12 cellular contexts compared by ENCODE assay signal in the genomic region with DNA sequence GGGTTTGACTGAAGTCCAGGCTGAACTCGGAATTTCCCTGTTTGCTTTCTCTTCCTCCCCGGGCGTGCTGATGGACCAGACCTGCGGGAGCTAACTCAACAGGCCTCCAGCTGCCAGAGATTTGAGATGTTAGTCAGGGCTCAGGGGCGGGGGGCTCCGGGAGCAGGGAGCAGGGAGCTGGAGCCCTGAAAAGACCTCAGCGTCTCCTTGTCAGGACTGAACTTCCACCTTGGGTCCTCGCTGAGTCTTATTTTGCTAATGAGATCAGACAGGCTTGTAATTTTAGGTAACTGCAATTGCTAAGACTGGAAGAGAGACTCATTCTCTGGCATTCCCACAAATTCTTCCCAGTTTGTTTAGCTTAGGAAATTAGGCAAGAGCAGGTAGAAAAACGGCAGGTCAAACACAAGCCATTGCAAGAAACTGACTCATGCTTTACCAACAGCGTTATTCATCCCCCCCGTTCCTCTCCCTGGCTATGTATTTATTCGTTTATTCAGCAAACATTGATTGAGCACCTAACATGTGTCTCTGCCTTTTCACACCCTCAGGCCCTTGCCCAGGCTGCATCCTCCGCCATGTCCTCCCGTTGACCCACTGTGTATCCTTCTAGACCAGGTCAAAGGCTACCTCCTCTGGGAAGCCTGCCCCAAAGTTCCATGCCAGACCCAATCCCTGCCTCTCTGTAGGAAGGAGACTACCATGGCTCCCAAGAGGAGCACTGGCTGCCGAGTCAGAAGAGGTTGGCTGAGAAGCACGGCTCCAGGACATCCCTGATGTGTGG.
A peak's percentile ranks its signal among the peaks of the same experiment; 100 is the strongest.
DNase-seq lines count a peak whose midpoint lies in the region; ATAC-seq, FAIRE-seq and TF ChIP-seq lines count a peak whose summit lies in the region.
"Had no signal": no experiment of that assay in that cellular context is flagged by ENCODE, and none has a peak within 500 bp of the region (broad histone marks: within the 10 kb centered on the region; RNA-seq: fewer than 3 reads in every experiment).

No MANE protein-coding gene starts in this region.

- peak; percentile 9 to 37 for TF ChIP-seq RAD21 in liver (IDR thresholded peaks at IDR 0.05)

- peak overlapping the region; percentile 75 to 80 for H3K27ac ChIP-seq in liver (ENCODE audit: low read depth in 1 of 2, low read length in 2 of 2)
- H3K27ac ChIP-seq: KMS-11 had no signal

- peak; percentile 49 for DNase-seq in activated effector memory CD4-positive, alpha-beta T cell treated with anti-CD3 and anti-CD28 coated beads, Interleukin-2, amount 50 U/mL, for 16 hours
- DNase-seq in activated effector memory CD4-positive, alpha-beta T cell treated with Interleukin-2 at 50 U/mL for 16 hours = no peak
- DNase-seq in cardiac fibroblast (ENCODE audit: low read depth in 2 of 2) = peak; percentile 16 to 54
- DNase-seq in urothelium cell line (ENCODE audit: low spot score) = peak; percentile 30
- DNase-seq in NCI-H1436 treated with DMSO at 0.1 percent for 48 hours (lab: John Stamatoyannopoulos, UW) = no peak
- no peak for DNase-seq in NCI-H524 (lab: John Stamatoyannopoulos, UW)
- DNase-seq: ACHN; activated CD8-positive, alpha-beta T cell treated with anti-CD3 and anti-CD28 coated beads, Interleukin-2, amount 10 ng/mL, durations not matched to agents 7 days and 5 days; NCI-H524 treated with DMSO at 0.1 percent for 48 hours had no signal

- peaks cover 22 to 41% (median 37%) of the 10 kb centered on the region in 4 donors for H3K4me1 ChIP-seq in liver (ENCODE audit: control insufficient read depth in 4 of 4, insufficient read depth in 4 of 4, low read length in 3 of 4)

- TF ChIP-seq CTCF in cardiac fibroblast (IDR thresholded peaks at IDR 0.05; ENCODE audit: low read depth, low read length) (no peak), liver (IDR thresholded peaks at IDR 0.05; ENCODE audit: low read depth, low read length, missing input control) (no peak)

- H3K4me3 ChIP-seq in cardiac fibroblast (replicated peaks in 1 of 2; ENCODE audit: low read depth in 2 of 2, low read length in 2 of 2) = no peak overlapping the region
- no peak overlapping the region for H3K4me3 ChIP-seq in liver (ENCODE audit: low read depth in 1 of 3, low read length in 3 of 3)

- H3K36me3 ChIP-seq in liver (ENCODE audit: control insufficient read depth in 4 of 4, insufficient read depth in 3 of 4, low read depth in 1 of 4, low read length in 3 of 4) = no peaks in the 10 kb centered on the region

- H3K9ac ChIP-seq in liver (ENCODE audit: low read depth in 1 of 2, low read length in 2 of 2) = no peak overlapping the region
- H3K9ac ChIP-seq: KMS-11 had no signal

- ATAC-seq in HG03097 (IDR thresholded peaks at IDR 0.05; ENCODE audit: low FRiP score, unreplicated experiment) = no peak
- ATAC-seq: activated CD8-positive, alpha-beta T cell treated with anti-CD3 and anti-CD28 coated beads, Interleukin-2, amount 10 ng/mL, durations not matched to agents 7 days and 5 days had no signal

- no peaks in the 10 kb centered on the region for H3K27me3 ChIP-seq in liver (ENCODE audit: control insufficient read depth in 4 of 4, insufficient read depth in 4 of 4, low read length in 3 of 4)

- 25% methylated on average over 16 of the region's 16 CpGs for WGBS in liver

- FAIRE-seq in urothelium cell line (lab: Jason Lieb, UNC) = no peak

- peaks cover 0 to 3% (median 0%) of the 10 kb centered on the region in 4 donors for H3K9me3 ChIP-seq in liver (ENCODE audit: control insufficient read depth in 4 of 4, low read length in 3 of 4)

TF ChIP-seq in liver, 16 proteins besides CTCF, POLR2A, EP300 and RAD21:
- peak; percentile 61 for TF ChIP-seq YY1 (IDR thresholded peaks at IDR 0.05)
- peak; percentile 26 for TF ChIP-seq REST (IDR thresholded peaks at IDR 0.05)
- TF ChIP-seq MAX (IDR thresholded peaks at IDR 0.05) = peak; percentile 81
- TF ChIP-seq JUND (IDR thresholded peaks at IDR 0.05) = peak; percentile 83 to 91
- TF ChIP-seq NR2F2 (IDR thresholded peaks at IDR 0.05) = no peak
- TF ChIP-seq FOXA2 (IDR thresholded peaks at IDR 0.05) = peak; percentile 54
- no peak for TF ChIP-seq TAF1 (conservative IDR thresholded peaks at IDR 0.05)
- no peak for TF ChIP-seq SP1 (IDR thresholded peaks at IDR 0.05)
- TF ChIP-seq, protein P1, sequence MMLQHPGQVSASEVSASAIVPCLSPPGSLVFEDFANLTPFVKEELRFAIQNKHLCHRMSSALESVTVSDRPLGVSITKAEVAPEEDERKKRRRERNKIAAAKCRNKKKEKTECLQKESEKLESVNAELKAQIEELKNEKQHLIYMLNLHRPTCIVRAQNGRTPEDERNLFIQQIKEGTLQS (IDR thresholded peaks at IDR 0.05) = no peak
- no peak for TF ChIP-seq EGR1 (IDR thresholded peaks at IDR 0.05; ENCODE audit: low read depth in 2 of 2)
- TF ChIP-seq HNF4A (conservative IDR thresholded peaks at IDR 0.05) = peak; percentile 36 to 80
- TF ChIP-seq HNF4G (IDR thresholded peaks at IDR 0.05) = no peak
- peak; percentile 69 to 90 for TF ChIP-seq RXRA (IDR thresholded peaks at IDR 0.05)
- TF ChIP-seq GABPA (IDR thresholded peaks at IDR 0.05 in 1 of 2, conservative IDR thresholded peaks at IDR 0.05 in 1 of 2) = no peak
- peak; percentile 45 for TF ChIP-seq ZBTB33 (IDR thresholded peaks at IDR 0.05)
- TF ChIP-seq FOXA1 (IDR thresholded peaks at IDR 0.05) = no peak
TF ChIP-seq in liver: peak in this region for 8.

Comparison
In these comparisons a context has a peak if more than half of its experiments do, and no peak if none do; other contexts are left out.
1. DNase-seq: peak in activated effector memory CD4-positive, alpha-beta T cell treated with anti-CD3 and anti-CD28 coated beads, Interleukin-2, amount 50 U/mL, for 16 hours (single experiment), cardiac fibroblast (2 of 2) and urothelium cell line (single experiment); none in activated effector memory CD4-positive, alpha-beta T cell treated with Interleukin-2 at 50 U/mL for 16 hours (single experiment), NCI-H1436 treated with DMSO at 0.1 percent for 48 hours (single experiment) and NCI-H524 (0 of 2).